ENCODE assay signal across 1 cellular context in the genomic region with DNA sequence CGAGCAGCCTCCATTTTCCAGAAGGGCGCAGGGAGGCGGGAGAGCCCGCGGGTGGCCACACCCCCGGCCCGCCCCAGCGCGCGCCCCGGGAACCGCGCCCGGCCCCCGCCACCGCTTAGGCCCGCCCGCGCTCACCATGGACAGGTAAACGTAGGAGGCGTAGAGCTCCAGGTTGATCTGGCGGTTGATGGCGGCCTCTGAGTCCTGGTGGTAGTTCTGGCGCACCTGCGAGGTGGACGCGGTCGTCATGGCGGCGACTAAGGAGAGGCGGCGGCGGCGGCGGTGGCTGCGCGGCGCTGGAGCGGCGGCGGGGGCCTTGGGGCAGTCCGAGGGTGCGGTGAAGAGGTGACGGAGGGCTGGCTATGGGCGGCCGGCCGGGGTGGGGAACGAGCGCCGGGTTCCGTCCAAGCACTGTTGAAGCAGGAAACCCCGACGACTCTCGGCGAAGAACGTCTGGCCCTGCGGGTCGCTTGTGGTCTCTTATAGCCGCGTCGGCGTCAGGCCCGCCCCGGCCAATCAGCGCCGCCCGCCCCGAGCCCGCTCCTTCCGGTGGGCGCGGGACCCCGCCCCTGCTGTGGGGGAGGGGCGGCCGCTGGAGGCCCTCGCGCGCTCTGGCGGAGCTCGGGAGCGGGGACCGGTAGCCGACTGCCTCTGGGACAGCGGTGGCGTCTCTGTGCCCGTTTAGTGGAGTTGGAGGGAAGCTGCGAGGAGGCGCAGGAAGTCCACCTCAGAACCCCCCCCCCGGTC.
TF ChIP-seq lines count a peak whose summit lies in the region.

A gene (minus strand): TSS at position 458 of the 747 bp plus-strand sequence. CDS start 209 bp downstream, at position 249.

TF ChIP-seq in GM23338, 12 proteins besides CTCF, POLR2A, EP300 and RAD21 (continued from another document):
- TF ChIP-seq, protein P1, sequence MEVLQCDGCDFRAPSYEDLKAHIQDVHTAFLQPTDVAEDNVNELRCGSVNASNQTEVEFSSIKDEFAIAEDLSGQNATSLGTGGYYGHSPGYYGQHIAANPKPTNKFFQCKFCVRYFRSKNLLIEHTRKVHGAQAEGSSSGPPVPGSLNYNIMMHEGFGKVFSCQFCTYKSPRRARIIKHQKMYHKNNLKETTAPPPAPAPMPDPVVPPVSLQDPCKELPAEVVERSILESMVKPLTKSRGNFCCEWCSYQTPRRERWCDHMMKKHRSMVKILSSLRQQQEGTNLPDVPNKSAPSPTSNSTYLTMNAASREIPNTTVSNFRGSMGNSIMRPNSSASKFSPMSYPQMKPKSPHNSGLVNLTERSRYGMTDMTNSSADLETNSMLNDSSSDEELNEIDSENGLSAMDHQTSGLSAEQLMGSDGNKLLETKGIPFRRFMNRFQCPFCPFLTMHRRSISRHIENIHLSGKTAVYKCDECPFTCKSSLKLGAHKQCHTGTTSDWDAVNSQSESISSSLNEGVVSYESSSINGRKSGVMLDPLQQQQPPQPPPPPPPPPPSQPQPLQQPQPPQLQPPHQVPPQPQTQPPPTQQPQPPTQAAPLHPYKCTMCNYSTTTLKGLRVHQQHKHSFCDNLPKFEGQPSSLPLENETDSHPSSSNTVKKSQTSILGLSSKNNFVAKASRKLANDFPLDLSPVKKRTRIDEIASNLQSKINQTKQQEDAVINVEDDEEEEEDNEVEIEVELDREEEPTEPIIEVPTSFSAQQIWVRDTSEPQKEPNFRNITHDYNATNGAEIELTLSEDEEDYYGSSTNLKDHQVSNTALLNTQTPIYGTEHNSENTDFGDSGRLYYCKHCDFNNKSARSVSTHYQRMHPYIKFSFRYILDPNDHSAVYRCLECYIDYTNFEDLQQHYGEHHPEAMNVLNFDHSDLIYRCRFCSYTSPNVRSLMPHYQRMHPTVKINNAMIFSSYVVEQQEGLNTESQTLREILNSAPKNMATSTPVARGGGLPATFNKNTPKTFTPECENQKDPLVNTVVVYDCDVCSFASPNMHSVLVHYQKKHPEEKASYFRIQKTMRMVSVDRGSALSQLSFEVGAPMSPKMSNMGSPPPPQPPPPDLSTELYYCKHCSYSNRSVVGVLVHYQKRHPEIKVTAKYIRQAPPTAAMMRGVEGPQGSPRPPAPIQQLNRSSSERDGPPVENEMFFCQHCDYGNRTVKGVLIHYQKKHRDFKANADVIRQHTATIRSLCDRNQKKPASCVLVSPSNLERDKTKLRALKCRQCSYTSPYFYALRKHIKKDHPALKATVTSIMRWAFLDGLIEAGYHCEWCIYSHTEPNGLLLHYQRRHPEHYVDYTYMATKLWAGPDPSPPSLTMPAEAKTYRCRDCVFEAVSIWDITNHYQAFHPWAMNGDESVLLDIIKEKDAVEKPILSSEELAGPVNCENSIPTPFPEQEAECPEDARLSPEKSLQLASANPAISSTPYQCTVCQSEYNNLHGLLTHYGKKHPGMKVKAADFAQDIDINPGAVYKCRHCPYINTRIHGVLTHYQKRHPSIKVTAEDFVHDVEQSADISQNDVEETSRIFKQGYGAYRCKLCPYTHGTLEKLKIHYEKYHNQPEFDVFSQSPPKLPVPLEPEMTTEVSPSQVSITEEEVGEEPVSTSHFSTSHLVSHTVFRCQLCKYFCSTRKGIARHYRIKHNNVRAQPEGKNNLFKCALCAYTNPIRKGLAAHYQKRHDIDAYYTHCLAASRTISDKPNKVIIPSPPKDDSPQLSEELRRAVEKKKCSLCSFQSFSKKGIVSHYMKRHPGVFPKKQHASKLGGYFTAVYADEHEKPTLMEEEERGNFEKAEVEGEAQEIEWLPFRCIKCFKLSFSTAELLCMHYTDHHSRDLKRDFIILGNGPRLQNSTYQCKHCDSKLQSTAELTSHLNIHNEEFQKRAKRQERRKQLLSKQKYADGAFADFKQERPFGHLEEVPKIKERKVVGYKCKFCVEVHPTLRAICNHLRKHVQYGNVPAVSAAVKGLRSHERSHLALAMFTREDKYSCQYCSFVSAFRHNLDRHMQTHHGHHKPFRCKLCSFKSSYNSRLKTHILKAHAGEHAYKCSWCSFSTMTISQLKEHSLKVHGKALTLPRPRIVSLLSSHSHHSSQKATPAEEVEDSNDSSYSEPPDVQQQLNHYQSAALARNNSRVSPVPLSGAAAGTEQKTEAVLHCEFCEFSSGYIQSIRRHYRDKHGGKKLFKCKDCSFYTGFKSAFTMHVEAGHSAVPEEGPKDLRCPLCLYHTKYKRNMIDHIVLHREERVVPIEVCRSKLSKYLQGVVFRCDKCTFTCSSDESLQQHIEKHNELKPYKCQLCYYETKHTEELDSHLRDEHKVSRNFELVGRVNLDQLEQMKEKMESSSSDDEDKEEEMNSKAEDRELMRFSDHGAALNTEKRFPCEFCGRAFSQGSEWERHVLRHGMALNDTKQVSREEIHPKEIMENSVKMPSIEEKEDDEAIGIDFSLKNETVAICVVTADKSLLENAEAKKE (CRISPR knock-in tag; IDR thresholded peaks at IDR 0.05), result no peak
